Comparison of ENCODE assay signal across 13 cellular contexts in genomic region chr17:76136276-76137025, GRCh38.
DNase-seq lines count a peak whose midpoint lies in the region; ATAC-seq lines count a peak whose summit lies in the region.
"Had no signal": no experiment of that assay in that cellular context is flagged by ENCODE, and none has a peak within 500 bp of the region (broad histone marks: within the 10 kb centered on the region; RNA-seq: fewer than 3 reads in every experiment).

No MANE protein-coding gene starts in this region.

- peaks cover 30% of the 10 kb centered on the region for H3K27me3 ChIP-seq in BLaER1

- peaks cover 64% of the 10 kb centered on the region for H3K4me1 ChIP-seq in BLaER1

- H3K9me3 ChIP-seq in BLaER1 = no peaks in the 10 kb centered on the region
- H3K9me3 ChIP-seq: colonic mucosa had no signal

- peak overlapping the region; percentile 11; the same call in 1 of the 2 replicates for H3K4me3 ChIP-seq in BLaER1
- H3K4me3 ChIP-seq: colonic mucosa had no signal

- H3K4me2 ChIP-seq in BLaER1 = peak overlapping the region; percentile 88

- H3K27ac ChIP-seq in BLaER1 = peak overlapping the region; percentile 50; the same call in 1 of the 2 replicates
- H3K27ac ChIP-seq: brain microvascular endothelial cell, colonic mucosa, parathyroid adenoma had no signal

- H3K9ac ChIP-seq in BLaER1 = peak overlapping the region; percentile 30; the same call in 1 of the 2 replicates
- H3K9ac ChIP-seq: parathyroid adenoma had no signal

- DNase-seq in 8988T = peak; percentile 20
- DNase-seq in NCI-H82 (lab: John Stamatoyannopoulos, UW) = peak; percentile 77
- DNase-seq in iPS-NIHi11 (ENCODE audit: low spot score) = peak; percentile 35
- no peak for DNase-seq in OCI-M2 (lab: John Stamatoyannopoulos, UW; ENCODE audit: unreplicated experiment)
- no peak for DNase-seq in putamen (ENCODE audit: low spot score)
- no peak for DNase-seq in HCEC 1CT
- DNase-seq: activated T-cell treated with anti-CD3 and anti-CD28 coated beads for 4 hours, brain microvascular endothelial cell, colonic mucosa, NCI-H226 had no signal

- no peak for ATAC-seq in HG02870 (IDR thresholded peaks at IDR 0.05; ENCODE audit: unreplicated experiment)

- no peaks in the 10 kb centered on the region for H3K36me3 ChIP-seq in BLaER1
- H3K36me3 ChIP-seq: brain microvascular endothelial cell, colonic mucosa had no signal

- no peaks in the 10 kb centered on the region for H4K20me1 ChIP-seq in BLaER1

Comparison
In these comparisons a context has a peak if more than half of its experiments do, and no peak if none do; other contexts are left out.
1. DNase-seq: peak in 8988T (single experiment), NCI-H82 (single experiment) and iPS-NIHi11 (single experiment); none in OCI-M2 (single experiment), putamen (single experiment) and HCEC 1CT (single experiment).